Comparison of ENCODE assay signal across 13 cellular contexts in the genomic region with DNA sequence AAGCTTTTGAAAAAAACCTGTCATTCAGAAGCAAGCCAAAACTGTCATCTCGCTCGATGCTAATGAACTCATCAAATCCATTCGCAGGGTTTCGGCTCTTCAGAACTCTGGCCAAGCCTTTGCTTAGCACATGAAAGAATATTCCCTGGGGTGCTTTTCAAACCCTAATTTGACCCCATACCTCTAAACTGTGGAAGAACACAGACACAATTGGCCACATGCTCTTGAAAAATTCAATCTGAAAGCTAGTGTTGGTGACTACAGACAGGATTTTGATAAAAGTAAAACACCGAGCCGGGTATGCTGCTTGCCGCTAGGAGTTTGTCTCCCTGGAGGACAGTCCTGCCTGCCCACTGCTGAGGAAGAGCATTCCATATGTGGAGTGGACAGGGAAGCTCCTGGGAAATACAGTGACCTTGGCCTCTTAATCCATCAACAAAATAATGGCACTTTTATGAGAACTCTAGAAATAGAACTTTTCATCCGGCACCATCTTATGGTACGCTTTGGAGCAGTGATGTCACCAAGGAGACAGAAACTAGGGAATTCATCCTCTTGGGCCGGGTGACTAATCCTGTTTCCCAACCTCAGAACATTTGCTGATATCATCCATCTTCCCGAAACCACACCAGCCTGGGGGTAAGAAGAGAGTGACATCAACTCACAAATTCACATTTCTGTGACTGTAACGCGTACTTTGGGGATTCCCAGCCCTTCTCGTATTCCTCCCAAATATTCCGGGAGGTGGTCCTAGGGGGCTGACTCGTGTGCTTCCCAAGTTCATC. TPM values are rescaled to one million over a fixed set of nuclear protein-coding genes. Genes with fewer than 3 reads are reported as not detected.
A peak's percentile ranks its signal among the peaks of the same experiment; 100 is the strongest.
DNase-seq lines count a peak whose midpoint lies in the region; ATAC-seq and TF ChIP-seq lines count a peak whose summit lies in the region.
"Had no signal": no experiment of that assay in that cellular context is flagged by ENCODE, and none has a peak within 500 bp of the region (broad histone marks: within the 10 kb centered on the region; RNA-seq: fewer than 3 reads in every experiment).

No MANE protein-coding gene starts in this region.

- H3K36me3 Mint-ChIP-seq in activated naive CD4-positive, alpha-beta T cell treated with anti-CD3 and anti-CD28 coated beads for 36 hours (ENCODE audit: low read depth): no peaks in the 10 kb centered on the region
- H3K36me3 Mint-ChIP-seq: activated naive CD8-positive, alpha-beta T cell treated with anti-CD3 and anti-CD28 coated beads, Interleukin-2, amount 10 ng/mL, durations not matched to agents 7 days and 5 days; stimulated activated effector memory CD8-positive, alpha-beta T cell treated with anti-CD3 and anti-CD28 coated beads, Interleukin-12 subunit alpha, Interleukin-12 subunit beta, amount 100 ng/mL, for 72 hours had no signal

- peak; percentile 90 for DNase-seq in amniotic epithelial cell (ENCODE audit: low read depth)
- peak; percentile 86 for DNase-seq in glomerular visceral epithelial cell (ENCODE audit: extremely low spot score)
- peak; percentile 92 for DNase-seq in stromal cell of bone marrow (ENCODE audit: low read depth)
- no peak for DNase-seq in posterior vena cava (ENCODE audit: low spot score)
- DNase-seq in activated naive CD4-positive, alpha-beta T cell treated with anti-CD3 and anti-CD28 coated beads for 36 hours: no peak
- DNase-seq in anterior cingulate cortex (lab: John Stamatoyannopoulos, UW): no peak
- DNase-seq: activated B cell treated with CpG ODN at 0.5 μM for 24 hours; activated naive CD8-positive, alpha-beta T cell treated with anti-CD3 and anti-CD28 coated beads, Interleukin-2, amount 10 ng/mL, durations not matched to agents 7 days and 5 days; NCI-H526; right lobe of liver had no signal

- no peaks in the 10 kb centered on the region for H3K9me3 ChIP-seq in HEK293 (ENCODE audit: control insufficient read depth, insufficient read depth, low read depth, low read length)
- H3K9me3 ChIP-seq: right lobe of liver had no signal

- H3K4me1 Mint-ChIP-seq in activated naive CD4-positive, alpha-beta T cell treated with anti-CD3 and anti-CD28 coated beads for 36 hours (ENCODE audit: low read depth): no peaks in the 10 kb centered on the region

- H3K9me3 Mint-ChIP-seq in activated naive CD4-positive, alpha-beta T cell treated with anti-CD3 and anti-CD28 coated beads for 36 hours: no peaks in the 10 kb centered on the region
- H3K9me3 Mint-ChIP-seq: activated B cell treated with CpG ODN at 0.5 μM for 24 hours; activated naive CD8-positive, alpha-beta T cell treated with anti-CD3 and anti-CD28 coated beads, Interleukin-2, amount 10 ng/mL, durations not matched to agents 7 days and 5 days; stimulated activated effector memory CD8-positive, alpha-beta T cell treated with anti-CD3 and anti-CD28 coated beads, Interleukin-12 subunit alpha, Interleukin-12 subunit beta, amount 100 ng/mL, for 72 hours had no signal

- H3K36me3 ChIP-seq in HEK293 (ENCODE audit: control insufficient read depth in 2 of 2, insufficient read depth in 1 of 2, low read length in 2 of 2): no peaks in the 10 kb centered on the region
- H3K36me3 ChIP-seq: right lobe of liver had no signal

- H3K4me3 ChIP-seq in HEK293 (ENCODE audit: low read depth, low read length): no peak overlapping the region
- H3K4me3 ChIP-seq: right lobe of liver had no signal

- CTCF ChIA-PET in HEK293 (lab: Yijun Ruan, JAX): interaction anchor here (0.6 to 1.6 kb wide), 5 partner anchors 9 to 562 kb away, joined by 3 to 4 read pairs (median 3); no protein-coding TSS in a partner anchor
- CTCF ChIA-PET in activated naive CD4-positive, alpha-beta T cell treated with anti-CD3 and anti-CD28 coated beads for 36 hours (lab: Charles Lee): interaction anchor here (0.8 kb wide), 1 partner anchor 397 kb away, joined by 3 read pairs; no protein-coding TSS in a partner anchor

- peaks cover 10% of the 10 kb centered on the region for H3K4me1 ChIP-seq in HEK293 (ENCODE audit: control insufficient read depth, insufficient read depth, low read length)

- H3K27ac Mint-ChIP-seq in activated naive CD4-positive, alpha-beta T cell treated with anti-CD3 and anti-CD28 coated beads for 36 hours: no peak overlapping the region
- H3K27ac Mint-ChIP-seq: activated B cell treated with CpG ODN at 0.5 μM for 24 hours; activated naive CD8-positive, alpha-beta T cell treated with anti-CD3 and anti-CD28 coated beads, Interleukin-2, amount 10 ng/mL, durations not matched to agents 7 days and 5 days; stimulated activated effector memory CD8-positive, alpha-beta T cell treated with anti-CD3 and anti-CD28 coated beads, Interleukin-12 subunit alpha, Interleukin-12 subunit beta, amount 100 ng/mL, for 72 hours had no signal

- no peaks in the 10 kb centered on the region for H3K27me3 Mint-ChIP-seq in activated naive CD4-positive, alpha-beta T cell treated with anti-CD3 and anti-CD28 coated beads for 36 hours (ENCODE audit: low read depth)
- H3K27me3 Mint-ChIP-seq: activated B cell treated with CpG ODN at 0.5 μM for 24 hours had no signal

- no peak for TF ChIP-seq CTCF in HEK293 (tag by site-specific recombination; IDR thresholded peaks at IDR 0.05)

- intact Hi-C loops in posterior vena cava (cut with DNase I): loop anchor here in 1 of 2 donors (5.0 to 10.0 kb wide), 3 partner anchors 113 to 396 kb away; a partner anchor contains a TSS
- intact Hi-C loops in activated naive CD4-positive, alpha-beta T cell treated with anti-CD3 and anti-CD28 coated beads for 36 hours (cut with micrococcal nuclease): loop anchor here (10.0 kb wide), 2 partner anchors 306 to 426 kb away; a partner anchor contains a TSS

- H3K4me3 Mint-ChIP-seq in activated naive CD4-positive, alpha-beta T cell treated with anti-CD3 and anti-CD28 coated beads for 36 hours: no peak overlapping the region
- H3K4me3 Mint-ChIP-seq: activated B cell treated with CpG ODN at 0.5 μM for 24 hours; activated naive CD8-positive, alpha-beta T cell treated with anti-CD3 and anti-CD28 coated beads, Interleukin-2, amount 10 ng/mL, durations not matched to agents 7 days and 5 days; stimulated activated effector memory CD8-positive, alpha-beta T cell treated with anti-CD3 and anti-CD28 coated beads, Interleukin-12 subunit alpha, Interleukin-12 subunit beta, amount 100 ng/mL, for 72 hours had no signal

- POLR2A ChIA-PET in HEK293 (lab: Yijun Ruan, JAX): no interaction called here

- no peak for ATAC-seq in GM19023 (IDR thresholded peaks at IDR 0.05; ENCODE audit: unreplicated experiment)
- ATAC-seq: right lobe of liver had no signal

- H3K27ac ChIP-seq in HEK293 (ENCODE audit: extremely low read depth, low read depth, low read length): no peak overlapping the region
- H3K27ac ChIP-seq: right lobe of liver had no signal

TF ChIP-seq in HEK293, 187 proteins besides CTCF, POLR2A, EP300 and RAD21 (continues in another document):
- TF ChIP-seq, protein P1, sequence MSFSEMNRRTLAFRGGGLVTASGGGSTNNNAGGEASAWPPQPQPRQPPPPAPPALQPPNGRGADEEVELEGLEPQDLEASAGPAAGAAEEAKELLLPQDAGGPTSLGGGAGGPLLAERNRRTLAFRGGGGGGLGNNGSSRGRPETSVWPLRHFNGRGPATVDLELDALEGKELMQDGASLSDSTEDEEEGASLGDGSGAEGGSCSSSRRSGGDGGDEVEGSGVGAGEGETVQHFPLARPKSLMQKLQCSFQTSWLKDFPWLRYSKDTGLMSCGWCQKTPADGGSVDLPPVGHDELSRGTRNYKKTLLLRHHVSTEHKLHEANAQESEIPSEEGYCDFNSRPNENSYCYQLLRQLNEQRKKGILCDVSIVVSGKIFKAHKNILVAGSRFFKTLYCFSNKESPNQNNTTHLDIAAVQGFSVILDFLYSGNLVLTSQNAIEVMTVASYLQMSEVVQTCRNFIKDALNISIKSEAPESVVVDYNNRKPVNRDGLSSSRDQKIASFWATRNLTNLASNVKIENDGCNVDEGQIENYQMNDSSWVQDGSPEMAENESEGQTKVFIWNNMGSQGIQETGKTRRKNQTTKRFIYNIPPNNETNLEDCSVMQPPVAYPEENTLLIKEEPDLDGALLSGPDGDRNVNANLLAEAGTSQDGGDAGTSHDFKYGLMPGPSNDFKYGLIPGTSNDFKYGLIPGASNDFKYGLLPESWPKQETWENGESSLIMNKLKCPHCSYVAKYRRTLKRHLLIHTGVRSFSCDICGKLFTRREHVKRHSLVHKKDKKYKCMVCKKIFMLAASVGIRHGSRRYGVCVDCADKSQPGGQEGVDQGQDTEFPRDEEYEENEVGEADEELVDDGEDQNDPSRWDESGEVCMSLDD (tag by site-specific recombination; IDR thresholded peaks at IDR 0.05): no peak
- no peak for TF ChIP-seq ZNF24 (tag by site-specific recombination; IDR thresholded peaks at IDR 0.05)
- peak; percentile 76 for TF ChIP-seq ZNF629 (tag by site-specific recombination; IDR thresholded peaks at IDR 0.05)
- TF ChIP-seq ZBTB21 (tag by site-specific recombination; IDR thresholded peaks at IDR 0.05): peak; percentile 68; the same call in 1 of the 2 replicates
- TF ChIP-seq ZNF292 (tag by site-specific recombination; IDR thresholded peaks at IDR 0.05; ENCODE audit: borderline replicate concordance, low read depth): no peak
- TF ChIP-seq ZNF366 (tag by site-specific recombination; conservative IDR thresholded peaks at IDR 0.05): peak; percentile 15; the same call in 1 of the 2 replicates
- peak; percentile 59; the same call in 1 of the 2 replicates for TF ChIP-seq ZNF660 (tag by site-specific recombination; IDR thresholded peaks at IDR 0.05)
- no peak for TF ChIP-seq ZEB2 (tag by site-specific recombination; IDR thresholded peaks at IDR 0.05)
- TF ChIP-seq ZBTB20 (tag by site-specific recombination; IDR thresholded peaks at IDR 0.05): 0 out of 2 replicates have a peak, but pooled peaks have one; percentile 14
- no peak for TF ChIP-seq ZNF785 (tag by site-specific recombination; IDR thresholded peaks at IDR 0.05)
- TF ChIP-seq ZSCAN16 (tag by site-specific recombination; IDR thresholded peaks at IDR 0.05): no peak
- TF ChIP-seq, protein P2, sequence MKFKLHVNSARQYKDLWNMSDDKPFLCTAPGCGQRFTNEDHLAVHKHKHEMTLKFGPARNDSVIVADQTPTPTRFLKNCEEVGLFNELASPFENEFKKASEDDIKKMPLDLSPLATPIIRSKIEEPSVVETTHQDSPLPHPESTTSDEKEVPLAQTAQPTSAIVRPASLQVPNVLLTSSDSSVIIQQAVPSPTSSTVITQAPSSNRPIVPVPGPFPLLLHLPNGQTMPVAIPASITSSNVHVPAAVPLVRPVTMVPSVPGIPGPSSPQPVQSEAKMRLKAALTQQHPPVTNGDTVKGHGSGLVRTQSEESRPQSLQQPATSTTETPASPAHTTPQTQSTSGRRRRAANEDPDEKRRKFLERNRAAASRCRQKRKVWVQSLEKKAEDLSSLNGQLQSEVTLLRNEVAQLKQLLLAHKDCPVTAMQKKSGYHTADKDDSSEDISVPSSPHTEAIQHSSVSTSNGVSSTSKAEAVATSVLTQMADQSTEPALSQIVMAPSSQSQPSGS (tag by site-specific recombination; IDR thresholded peaks at IDR 0.05; ENCODE audit: low read depth): peak; percentile 45; the same call in 1 of the 2 replicates
- no peak for TF ChIP-seq ZNF791 (tag by site-specific recombination; IDR thresholded peaks at IDR 0.05)

RNA-seq across cellular contexts. Expression of a gene that starts 34.2 kb away (rescaled TPM):
- total RNA-seq in posterior vena cava: 10 to 100 TPM; 61.7 to 76.1 TPM
- total RNA-seq in activated naive CD4-positive, alpha-beta T cell treated with anti-CD3 and anti-CD28 coated beads for 36 hours: 1 to 10 TPM; 5.1 to 6.3 TPM

Comparison
In these comparisons a context has a peak if more than half of its experiments do, and no peak if none do; other contexts are left out.
1. DNase-seq: peak in amniotic epithelial cell (single experiment), glomerular visceral epithelial cell (single experiment) and stromal cell of bone marrow (single experiment); none in posterior vena cava (single experiment), activated naive CD4-positive, alpha-beta T cell treated with anti-CD3 and anti-CD28 coated beads for 36 hours (single experiment) and anterior cingulate cortex (0 of 58).
2. RNA of a gene that starts 34.2 kb away (total RNA-seq): 61.7 to 76.1 TPM in posterior vena cava; 5.1 to 6.3 TPM in activated naive CD4-positive, alpha-beta T cell treated with anti-CD3 and anti-CD28 coated beads for 36 hours; every median in the first group is over 4 times any median in the second.